In genomic region chr4:172656055-172656454, GRCh38 we compare ENCODE assay signal across 21 cellular contexts.
DNase-seq lines count a peak whose midpoint lies in the region; ATAC-seq lines count a peak whose summit lies in the region.
"Had no signal": no experiment of that assay in that cellular context is flagged by ENCODE, and none has a peak within 500 bp of the region (broad histone marks: within the 10 kb centered on the region; RNA-seq: fewer than 3 reads in every experiment).

No MANE protein-coding gene starts in this region.

- no peak overlapping the region for H3K4me2 ChIP-seq in trophoblast cell (ENCODE audit: low read length)
- H3K4me2 ChIP-seq: A549; BLaER1 treated with 17β-estradiol and CSF1 and Interleukin-3, amounts not matched to agents 10 nM and 100 nM; GM23338 had no signal

- no peak overlapping the region for H3K23ac ChIP-seq in trophoblast cell (ENCODE audit: low read length)

- H3K4me1 ChIP-seq in adipocyte (ENCODE audit: control insufficient read depth, insufficient read depth, low read length), result peaks cover 12% of the 10 kb centered on the region
- H3K4me1 ChIP-seq in trophoblast cell (ENCODE audit: control insufficient read depth in 1 of 2, insufficient read depth in 2 of 2, low read length in 2 of 2), result no peaks in the 10 kb centered on the region
- H3K4me1 ChIP-seq: A549 had no signal

- no peak overlapping the region for H2AK5ac ChIP-seq in trophoblast cell (ENCODE audit: low read length)

- no peak overlapping the region for H2BK120ac ChIP-seq in trophoblast cell (ENCODE audit: insufficient read depth, low read length, poor library complexity)

- peak overlapping the region; percentile 13 for H3K4me3 ChIP-seq in adipocyte (ENCODE audit: low read length)
- H3K4me3 ChIP-seq in trophoblast cell (ENCODE audit: low read depth, low read length), result no peak overlapping the region
- H3K4me3 ChIP-seq: A549; BLaER1 treated with 17β-estradiol and CSF1 and Interleukin-3, amounts not matched to agents 10 nM and 100 nM; GM23338; HAP-1 had no signal

- H3K36me3 ChIP-seq in adipocyte (ENCODE audit: control insufficient read depth, insufficient read depth, low read length, severe bottlenecking) (no peaks in the 10 kb centered on the region), trophoblast cell (ENCODE audit: control insufficient read depth in 1 of 2, insufficient read depth in 2 of 2, low read length in 2 of 2) (no peaks in the 10 kb centered on the region)
- H3K36me3 ChIP-seq: BE2C; BLaER1 treated with 17β-estradiol and CSF1 and Interleukin-3, amounts not matched to agents 10 nM and 100 nM; HAP-1 had no signal

- H3K27me3 ChIP-seq in adipocyte (replicated peaks; ENCODE audit: control insufficient read depth, insufficient read depth, low read length) (no peaks in the 10 kb centered on the region), trophoblast cell (ENCODE audit: insufficient read depth, low read length) (no peaks in the 10 kb centered on the region)
- H3K27me3 ChIP-seq: BE2C; BLaER1 treated with 17β-estradiol and CSF1 and Interleukin-3, amounts not matched to agents 10 nM and 100 nM had no signal

- WGBS in trophoblast cell (ENCODE audit: extremely low coverage, insufficient coverage, insufficient read length), result no CpG with 5 or more reads among the region's 5 CpGs

- ATAC-seq in Right ventricle myocardium inferior, result no peak
- ATAC-seq: A549, GM23338 had no signal

- no peak overlapping the region for H4K8ac ChIP-seq in trophoblast cell (ENCODE audit: low read depth, low read length)

- H3K9me3 ChIP-seq in adipocyte (ENCODE audit: control insufficient read depth, low read length) (no peaks in the 10 kb centered on the region), trophoblast cell (ENCODE audit: insufficient read depth, low read depth, low read length) (no peaks in the 10 kb centered on the region)
- H3K9me3 ChIP-seq: A549, BE2C, HAP-1 had no signal

- no peak overlapping the region for H2AFZ ChIP-seq in trophoblast cell (ENCODE audit: insufficient read depth, low read length, poor library complexity)
- H2AFZ ChIP-seq: GM23338 had no signal

- no peak overlapping the region for H3K14ac ChIP-seq in trophoblast cell (ENCODE audit: low read length)

- no peak overlapping the region for H3K4ac ChIP-seq in trophoblast cell (ENCODE audit: low read depth, low read length)

- H3K27ac ChIP-seq in trophoblast cell (ENCODE audit: low read depth, low read length), result no peak overlapping the region
- H3K27ac ChIP-seq: A549; BLaER1 treated with 17β-estradiol and CSF1 and Interleukin-3, amounts not matched to agents 10 nM and 100 nM had no signal

- H2BK5ac ChIP-seq in trophoblast cell (ENCODE audit: low read depth, low read length, poor library complexity), result no peak overlapping the region

- no peak overlapping the region for H3K9ac ChIP-seq in adipocyte (ENCODE audit: low read length)
- no peak overlapping the region for H3K9ac ChIP-seq in trophoblast cell (ENCODE audit: low read length)
- H3K9ac ChIP-seq: BLaER1 treated with 17β-estradiol and CSF1 and Interleukin-3, amounts not matched to agents 10 nM and 100 nM had no signal

- peak overlapping the region; percentile 34 for H2BK12ac ChIP-seq in trophoblast cell (ENCODE audit: low read length)

- H4K12ac ChIP-seq in trophoblast cell (ENCODE audit: low read depth, low read length), result no peak overlapping the region

- H3K79me1 ChIP-seq in trophoblast cell (ENCODE audit: low read length), result no peaks in the 10 kb centered on the region

- no peaks in the 10 kb centered on the region for H3K79me2 ChIP-seq in trophoblast cell (ENCODE audit: control insufficient read depth, insufficient read depth, low read length, poor library complexity)

- DNase-seq in HCEC 1CT (peak; percentile 15), adipocyte (ENCODE audit: low read depth) (no peak), trophoblast cell (no peak), NCI-H1092 treated with DMSO at 0.1 percent for 48 hours (lab: John Stamatoyannopoulos, UW) (no peak), Right ventricle myocardium inferior (ENCODE audit: missing footprints) (no peak), kidney tubule cell (ENCODE audit: low spot score) (no peak), NCI-H187 treated with DMSO at 0.1 percent for 48 hours (lab: John Stamatoyannopoulos, UW) (no peak)
- DNase-seq: 8988T; ACHN; AML-193; BE2C; Calu3; CD4-positive, alpha-beta T cell; CD8-positive, alpha-beta memory T cell; DMS53; DMS79 treated with DMSO at 0.1 percent for 48 hours; GF-D8 had no signal

- no peak overlapping the region for H3K18ac ChIP-seq in trophoblast cell (ENCODE audit: low read length)

- intact Hi-C loops in Right ventricle myocardium inferior (cut with DNase I), result no loop called here

- H4K91ac ChIP-seq in trophoblast cell (ENCODE audit: low read depth, low read length), result no peak overlapping the region
